Comparison of ENCODE assay signal across 8 cellular contexts in the genomic region with DNA sequence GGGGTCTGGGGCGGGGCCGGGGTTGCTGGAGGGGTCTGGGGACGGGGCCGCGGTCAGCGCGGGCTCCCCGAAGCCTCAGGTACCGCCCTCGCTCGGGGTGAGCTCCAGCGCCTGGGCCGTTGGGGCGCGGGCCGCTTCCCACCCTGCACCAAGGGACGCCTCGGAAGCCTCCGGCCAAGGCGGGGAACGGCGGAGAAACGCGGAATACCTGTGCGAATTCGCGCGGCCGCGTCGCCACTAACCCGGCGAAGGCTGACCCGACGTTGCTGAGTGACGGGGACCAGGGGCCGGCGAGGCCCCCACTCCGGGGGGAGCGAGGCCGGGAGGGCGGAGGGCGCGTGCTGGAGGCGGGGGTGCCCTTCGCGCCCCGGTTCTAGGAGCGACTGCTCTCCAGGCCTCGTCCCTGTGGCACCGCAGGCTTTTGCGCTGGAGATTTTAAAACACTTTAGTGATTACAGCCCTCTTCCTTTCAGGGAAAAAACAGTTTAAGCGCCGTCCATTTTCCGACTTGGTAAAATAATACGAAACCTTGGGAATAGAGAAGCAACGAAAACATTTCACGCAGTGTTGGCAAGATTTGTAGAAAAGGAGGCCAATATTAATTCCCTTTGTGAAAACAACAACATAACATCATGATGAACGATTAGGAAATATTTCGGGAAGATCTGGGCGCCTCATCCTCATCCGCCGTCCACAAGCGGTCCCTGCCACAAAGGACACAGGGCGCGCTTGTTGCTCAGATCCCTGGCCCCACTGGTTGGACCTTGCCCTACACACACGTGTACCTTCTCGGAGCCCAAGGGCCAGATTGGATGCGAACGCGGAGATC. TPM values are rescaled to one million over a fixed set of nuclear protein-coding genes. Genes with fewer than 3 reads are reported as not detected.
A peak's percentile ranks its signal among the peaks of the same experiment; 100 is the strongest.
DNase-seq lines count a peak whose midpoint lies in the region; ATAC-seq, FAIRE-seq and TF ChIP-seq lines count a peak whose summit lies in the region.

No MANE protein-coding gene starts in this region.

- peaks cover 0 to 12% (median 0%) of the 10 kb centered on the region in 3 donors for H3K4me1 ChIP-seq in pancreas

- H3K4me3 ChIP-seq in SK-N-MC: peak overlapping the region; percentile 84
- H3K4me3 ChIP-seq in pancreas: peak overlapping the region; percentile 10 to 65 (median 30)

- H3K9ac ChIP-seq in SK-N-MC (ENCODE audit: insufficient read length): no peak overlapping the region

- DNase-seq in NCI-H524 (lab: John Stamatoyannopoulos, UW) (peak; percentile 5 to 47), NCI-H524 treated with DMSO at 0.1 percent for 48 hours (lab: John Stamatoyannopoulos, UW) (no peak), SK-N-MC (ENCODE audit: low read depth, low spot score) (no peak), fibroblast of peridontal ligament (ENCODE audit: extremely low read depth) (peak; percentile 7), pancreas (peak in 4 of 6 donors; percentile 30 to 77 (median 54)), foreskin melanocyte (no peak), HUDEP-2 (lab: John Stamatoyannopoulos, UW; ENCODE audit: unreplicated experiment in 76 of 76) (no peak)

- H3K27ac ChIP-seq in SK-N-MC (no peak overlapping the region), pancreas (no peak overlapping the region)

- no peaks in the 10 kb centered on the region for H3K36me3 ChIP-seq in SK-N-MC (ENCODE audit: insufficient read depth, low read length)
- H3K36me3 ChIP-seq in pancreas: no peaks in the 10 kb centered on the region

- no peak for TF ChIP-seq CTCF in pancreas (IDR thresholded peaks at IDR 0.05)

- intact Hi-C loops in pancreas (cut with DNase I): no loop called here

- H3K27me3 ChIP-seq in pancreas: peaks cover 0 to 12% (median 0%) of the 10 kb centered on the region in 4 donors

- H3K9me3 ChIP-seq in SK-N-MC (ENCODE audit: low read depth, low read length) (no peaks in the 10 kb centered on the region), pancreas (no peaks in the 10 kb centered on the region)

- 5 to 7% methylated on average over 70 to 71 of the region's 71 CpGs for WGBS in pancreas, 2 donors

- no peak for FAIRE-seq in pancreas (lab: Jason Lieb, UNC)

- ATAC-seq in pancreas (peak in 3 of 4 donors; percentile 34 to 59 (median 55)), GM19035 (IDR thresholded peaks at IDR 0.05; ENCODE audit: unreplicated experiment) (no peak)

RNA-seq across cellular contexts. Expression of a gene that starts 1.0 kb away (rescaled TPM):
- total RNA-seq in pancreas: 1 to 10 TPM in 5 of 6 donors, under 1 TPM in 1; 0.56 to 7.8 (median 2.2) TPM
- 10 to 100 TPM in 1 of 2 donors, 1 to 10 TPM in 1; 5.0 to 20.4 TPM for polyA plus RNA-seq in pancreas

Comparison
In these comparisons a context has a peak if more than half of its experiments do, and no peak if none do; other contexts are left out.
1. DNase-seq: peak in NCI-H524 (2 of 2), fibroblast of peridontal ligament (single experiment) and pancreas (4 of 6); none in NCI-H524 treated with DMSO at 0.1 percent for 48 hours (single experiment), SK-N-MC (single experiment), foreskin melanocyte (single experiment) and HUDEP-2 (0 of 76).